In the genomic region with DNA sequence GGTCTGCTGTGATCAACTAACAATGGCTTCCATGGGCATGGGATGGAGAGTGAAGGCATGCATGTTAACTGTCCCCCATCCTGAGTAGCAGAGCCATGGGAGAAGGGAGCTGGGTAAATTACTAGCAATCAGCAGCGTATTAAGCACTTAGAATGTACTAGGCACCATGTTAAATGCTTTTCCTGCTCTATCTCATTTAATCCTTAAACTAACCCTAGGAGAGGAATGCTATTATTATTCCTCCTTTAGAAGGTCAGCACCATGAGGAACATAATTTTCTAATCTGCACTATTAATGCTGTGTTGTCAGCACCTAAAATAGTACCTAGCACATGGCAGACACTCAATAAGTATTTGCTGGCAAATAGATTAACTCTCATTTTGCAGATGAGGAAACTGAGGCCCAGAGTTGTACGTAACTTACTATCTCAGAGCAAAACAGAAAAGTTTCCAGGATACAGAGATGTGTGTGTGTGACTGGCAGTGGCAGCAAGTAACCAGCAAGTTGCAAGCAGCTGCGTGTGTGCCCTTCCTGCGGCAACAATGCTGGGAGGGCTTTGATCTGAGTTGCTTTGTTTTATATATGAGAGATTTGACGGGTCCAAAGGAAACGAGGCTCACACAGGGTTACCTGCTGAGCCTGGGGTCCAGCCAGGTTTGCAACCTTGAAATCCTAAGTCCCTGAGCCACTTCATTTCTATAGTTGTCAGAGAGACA, we compare ENCODE assay signal across 8 cellular contexts. TPM values are rescaled to one million over a fixed set of nuclear protein-coding genes. Genes with fewer than 3 reads are reported as not detected.
DNase-seq lines count a peak whose midpoint lies in the region; ATAC-seq lines count a peak whose summit lies in the region.

No MANE protein-coding gene starts in this region.

- H3K27ac Mint-ChIP-seq in activated CD4-positive, alpha-beta T cell treated with anti-CD3 and anti-CD28 coated beads for 36 hours, result peak overlapping the region; percentile 67
- no peak overlapping the region for H3K27ac Mint-ChIP-seq in central memory CD8-positive, alpha-beta T cell (ENCODE audit: low read depth)
- H3K27ac Mint-ChIP-seq in stimulated activated memory B cell treated with anti-CD40 and anti-IgM and Interleukin-4, amounts not matched to agents 10 μg/mL and 1 μg/mL and 100 μg/mL, for 72 hours, result peak overlapping the region; percentile 91

- intact Hi-C loops in activated CD4-positive, alpha-beta T cell treated with anti-CD3 and anti-CD28 coated beads for 36 hours (cut with DNase I, micrococcal nuclease), result no loop called here

- peak; percentile 31 for DNase-seq in activated CD4-positive, alpha-beta T cell treated with anti-CD3 and anti-CD28 coated beads for 36 hours
- no peak for DNase-seq in activated CD4-positive, alpha-beta T cell treated with anti-CD3 and anti-CD28 coated beads for 1 hour
- DNase-seq in NAMALWA (ENCODE audit: low spot score) (peak; percentile 65), Ammon's horn (ENCODE audit: low spot score) (no peak)
- no peak for DNase-seq in central memory CD8-positive, alpha-beta T cell (ENCODE audit: low spot score in 2 of 2)

- H3K4me3 Mint-ChIP-seq in activated CD4-positive, alpha-beta T cell treated with anti-CD3 and anti-CD28 coated beads for 36 hours, result peak overlapping the region; percentile 53
- peak overlapping the region; percentile 34 for H3K4me3 Mint-ChIP-seq in central memory CD8-positive, alpha-beta T cell
- H3K4me3 Mint-ChIP-seq in stimulated activated memory B cell treated with anti-CD40 and anti-IgM and Interleukin-4, amounts not matched to agents 10 μg/mL and 1 μg/mL and 100 μg/mL, for 72 hours, result no peak overlapping the region

- peaks cover 6% of the 10 kb centered on the region for H3K9me3 Mint-ChIP-seq in activated CD4-positive, alpha-beta T cell treated with anti-CD3 and anti-CD28 coated beads for 36 hours (ENCODE audit: low read depth)
- no peaks in the 10 kb centered on the region for H3K9me3 Mint-ChIP-seq in central memory CD8-positive, alpha-beta T cell
- H3K9me3 Mint-ChIP-seq in stimulated activated memory B cell treated with anti-CD40 and anti-IgM and Interleukin-4, amounts not matched to agents 10 μg/mL and 1 μg/mL and 100 μg/mL, for 72 hours, result no peaks in the 10 kb centered on the region

- POLR2A ChIA-PET in activated CD4-positive, alpha-beta T cell treated with anti-CD3 and anti-CD28 coated beads for 36 hours (lab: Charles Lee), result interaction anchor here (0.7 kb wide), 1 partner anchor 40 kb away, joined by 10 read pairs; no protein-coding TSS in a partner anchor

- H3K36me3 Mint-ChIP-seq in activated CD4-positive, alpha-beta T cell treated with anti-CD3 and anti-CD28 coated beads for 36 hours (ENCODE audit: low read depth), result no peaks in the 10 kb centered on the region
- no peaks in the 10 kb centered on the region for H3K36me3 Mint-ChIP-seq in central memory CD8-positive, alpha-beta T cell (ENCODE audit: insufficient read depth)
- no peaks in the 10 kb centered on the region for H3K36me3 Mint-ChIP-seq in stimulated activated memory B cell treated with anti-CD40 and anti-IgM and Interleukin-4, amounts not matched to agents 10 μg/mL and 1 μg/mL and 100 μg/mL, for 72 hours

- CTCF ChIA-PET in activated CD4-positive, alpha-beta T cell treated with anti-CD3 and anti-CD28 coated beads for 36 hours (lab: Charles Lee), result interaction anchor here (0.6 to 1.9 kb wide), 8 partner anchors 8 to 781 kb away, joined by 3 to 5 read pairs (median 3); no protein-coding TSS in a partner anchor

- no peaks in the 10 kb centered on the region for H3K27me3 Mint-ChIP-seq in activated CD4-positive, alpha-beta T cell treated with anti-CD3 and anti-CD28 coated beads for 36 hours
- no peaks in the 10 kb centered on the region for H3K27me3 Mint-ChIP-seq in central memory CD8-positive, alpha-beta T cell
- H3K27me3 Mint-ChIP-seq in stimulated activated memory B cell treated with anti-CD40 and anti-IgM and Interleukin-4, amounts not matched to agents 10 μg/mL and 1 μg/mL and 100 μg/mL, for 72 hours, result no peaks in the 10 kb centered on the region

- ATAC-seq in activated CD4-positive, alpha-beta T cell treated with anti-CD3 and anti-CD28 coated beads for 36 hours, result no peak
- no peak for ATAC-seq in central memory CD8-positive, alpha-beta T cell (replicated peaks; ENCODE audit: extremely low read depth, poor library complexity, severe bottlenecking)
- no peak for ATAC-seq in stimulated activated memory B cell treated with anti-CD40 and anti-IgM and Interleukin-4, amounts not matched to agents 10 μg/mL and 1 μg/mL and 100 μg/mL, for 72 hours
- ATAC-seq in HG03571 (IDR thresholded peaks at IDR 0.05; ENCODE audit: unreplicated experiment), result no peak
- no peak for ATAC-seq in GM21447 (IDR thresholded peaks at IDR 0.05; ENCODE audit: unreplicated experiment)

- peaks cover 41% of the 10 kb centered on the region for H3K4me1 Mint-ChIP-seq in activated CD4-positive, alpha-beta T cell treated with anti-CD3 and anti-CD28 coated beads for 36 hours
- H3K4me1 Mint-ChIP-seq in central memory CD8-positive, alpha-beta T cell, result peaks cover 15% of the 10 kb centered on the region
- H3K4me1 Mint-ChIP-seq in stimulated activated memory B cell treated with anti-CD40 and anti-IgM and Interleukin-4, amounts not matched to agents 10 μg/mL and 1 μg/mL and 100 μg/mL, for 72 hours, result peaks cover 79% of the 10 kb centered on the region

RNA-seq across cellular contexts. Expression of a gene that starts 6.5 kb away (rescaled TPM):
- total RNA-seq in activated CD4-positive, alpha-beta T cell treated with anti-CD3 and anti-CD28 coated beads for 36 hours, result 10 to 100 TPM; 31.1 to 43.2 TPM

RNA-seq across cellular contexts. Expression of a gene that starts 23.9 kb away (rescaled TPM):
- total RNA-seq in activated CD4-positive, alpha-beta T cell treated with anti-CD3 and anti-CD28 coated beads for 36 hours, result 100 to 1,000 TPM; 353 to 384 TPM

RNA-seq across cellular contexts. Expression of a gene that starts 58.0 kb away (rescaled TPM):
- 100 to 1,000 TPM; 117 to 133 TPM for total RNA-seq in activated CD4-positive, alpha-beta T cell treated with anti-CD3 and anti-CD28 coated beads for 36 hours

Comparison
In these comparisons a context has a peak if more than half of its experiments do, and no peak if none do; other contexts are left out.
1. DNase-seq: peak in activated CD4-positive, alpha-beta T cell treated with anti-CD3 and anti-CD28 coated beads for 36 hours (single experiment) and NAMALWA (single experiment); none in activated CD4-positive, alpha-beta T cell treated with anti-CD3 and anti-CD28 coated beads for 1 hour (single experiment), central memory CD8-positive, alpha-beta T cell (0 of 2) and Ammon's horn (single experiment).